ENCODE assay signal across 9 cellular contexts in the genomic region with DNA sequence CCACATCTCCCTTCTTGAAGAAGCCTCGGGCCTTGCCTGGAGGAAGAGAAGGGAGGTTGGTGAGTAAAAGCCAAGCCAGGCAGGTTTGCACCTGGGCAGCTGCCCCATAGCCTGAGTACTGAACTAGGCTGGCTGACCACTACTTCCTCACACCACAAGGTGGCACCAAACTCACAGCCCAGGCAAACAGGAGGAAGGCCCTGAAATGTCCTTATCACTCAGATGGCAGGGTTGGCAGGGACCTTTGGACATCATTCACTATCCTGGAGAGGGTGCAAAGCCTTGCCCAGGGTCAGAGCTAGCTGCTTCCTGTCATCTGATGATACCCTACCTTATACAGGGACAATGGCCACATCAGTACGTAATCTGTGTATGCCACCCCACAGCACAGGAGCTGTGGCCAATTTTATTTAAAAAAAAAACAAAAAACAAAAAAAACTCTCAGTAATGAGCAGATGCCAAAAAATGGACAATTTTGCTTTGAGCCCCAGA. TPM values are rescaled to one million over a fixed set of nuclear protein-coding genes. Genes with fewer than 3 reads are reported as not detected.
DNase-seq lines count a peak whose midpoint lies in the region; ATAC-seq, FAIRE-seq and TF ChIP-seq lines count a peak whose summit lies in the region.
"Had no signal": no experiment of that assay in that cellular context is flagged by ENCODE, and none has a peak within 500 bp of the region (broad histone marks: within the 10 kb centered on the region; RNA-seq: fewer than 3 reads in every experiment).

No MANE protein-coding gene starts in this region.

- peak; percentile 89 for TF ChIP-seq CTCF in D721Med (IDR thresholded peaks at IDR 0.05; ENCODE audit: insufficient read depth, missing control alignments)

- ATAC-seq in HG02588 (IDR thresholded peaks at IDR 0.05; ENCODE audit: unreplicated experiment) (peak; percentile 39), HG03139 (IDR thresholded peaks at IDR 0.05; ENCODE audit: unreplicated experiment) (no peak)

- H3K4me3 Mint-ChIP-seq in activated CD4-positive, alpha-beta memory T cell treated with anti-CD3 and anti-CD28 coated beads, Interleukin-2, amount 10 ng/mL, durations not matched to agents 7 days and 5 days, result no peak overlapping the region

- H3K36me3 Mint-ChIP-seq in activated CD4-positive, alpha-beta memory T cell treated with anti-CD3 and anti-CD28 coated beads, Interleukin-2, amount 10 ng/mL, durations not matched to agents 7 days and 5 days (ENCODE audit: low read depth), result peaks cover 65% of the 10 kb centered on the region

- POLR2A ChIA-PET in activated CD4-positive, alpha-beta memory T cell treated with anti-CD3 and anti-CD28 coated beads, Interleukin-2, amount 10 ng/mL, durations not matched to agents 7 days and 5 days (lab: Charles Lee), result interaction anchor here (1.1 to 5.6 kb wide), 3 partner anchors 11 to 73 kb away, joined by 3 to 61 read pairs (median 4); a partner anchor contains a TSS

- CTCF ChIA-PET in activated CD4-positive, alpha-beta memory T cell treated with anti-CD3 and anti-CD28 coated beads, Interleukin-2, amount 10 ng/mL, durations not matched to agents 7 days and 5 days (lab: Charles Lee), result interaction anchor here (0.6 to 5.2 kb wide), 14 partner anchors 17 to 400 kb away, joined by 3 to 28 read pairs (median 3); a partner anchor contains a TSS

- H3K9me3 Mint-ChIP-seq in activated CD4-positive, alpha-beta memory T cell treated with anti-CD3 and anti-CD28 coated beads, Interleukin-2, amount 10 ng/mL, durations not matched to agents 7 days and 5 days, result no peaks in the 10 kb centered on the region

- H3K4me1 Mint-ChIP-seq in activated CD4-positive, alpha-beta memory T cell treated with anti-CD3 and anti-CD28 coated beads, Interleukin-2, amount 10 ng/mL, durations not matched to agents 7 days and 5 days, result peaks cover 23% of the 10 kb centered on the region

- peaks cover 16% of the 10 kb centered on the region for H3K27me3 Mint-ChIP-seq in activated CD4-positive, alpha-beta memory T cell treated with anti-CD3 and anti-CD28 coated beads, Interleukin-2, amount 10 ng/mL, durations not matched to agents 7 days and 5 days

- FAIRE-seq in D721Med (lab: Jason Lieb, UNC), result no peak

- H3K27ac Mint-ChIP-seq in activated CD4-positive, alpha-beta memory T cell treated with anti-CD3 and anti-CD28 coated beads, Interleukin-2, amount 10 ng/mL, durations not matched to agents 7 days and 5 days, result no peak overlapping the region

- peak; percentile 82 for DNase-seq in D721Med (ENCODE audit: insufficient read length, low spot score)
- DNase-seq in NCI-H82 (lab: John Stamatoyannopoulos, UW), result peak; percentile 82
- DNase-seq in activated CD4-positive, alpha-beta memory T cell treated with anti-CD3 and anti-CD28 coated beads, Interleukin-2, amount 10 ng/mL, durations not matched to agents 7 days and 5 days, result peak; percentile 78
- peak; percentile 61 for DNase-seq in effector CD4-positive, alpha-beta T cell
- DNase-seq in medulla oblongata (ENCODE audit: extremely low spot score), result peak; percentile 88
- peak; percentile 36 to 48 for DNase-seq in stimulated activated CD8-positive, alpha-beta memory T cell treated with anti-CD3 and anti-CD28 coated beads, Interleukin-15, amount 100 ng/mL, for 4 hours (ENCODE audit: low read depth in 2 of 2)

RNA-seq across cellular contexts. Expression of a gene that starts 2.2 kb away (rescaled TPM):
- not detected for total RNA-seq in activated CD4-positive, alpha-beta memory T cell treated with anti-CD3 and anti-CD28 coated beads, Interleukin-2, amount 10 ng/mL, durations not matched to agents 7 days and 5 days
- total RNA-seq: T-helper 2 cell treated with Interferon-gamma antibody and Interleukin-4, amounts not matched to agents 100 ng/mL and 5 ng/mL, for 36 hours had no signal

RNA-seq across cellular contexts. Expression of a gene that starts 31.2 kb away (rescaled TPM):
- total RNA-seq in activated CD4-positive, alpha-beta memory T cell treated with anti-CD3 and anti-CD28 coated beads, Interleukin-2, amount 10 ng/mL, durations not matched to agents 7 days and 5 days, result 1,000 to 10,000 TPM; 1,064 to 1,081 TPM
